8 cellular contexts compared by ENCODE assay signal in the genomic region with DNA sequence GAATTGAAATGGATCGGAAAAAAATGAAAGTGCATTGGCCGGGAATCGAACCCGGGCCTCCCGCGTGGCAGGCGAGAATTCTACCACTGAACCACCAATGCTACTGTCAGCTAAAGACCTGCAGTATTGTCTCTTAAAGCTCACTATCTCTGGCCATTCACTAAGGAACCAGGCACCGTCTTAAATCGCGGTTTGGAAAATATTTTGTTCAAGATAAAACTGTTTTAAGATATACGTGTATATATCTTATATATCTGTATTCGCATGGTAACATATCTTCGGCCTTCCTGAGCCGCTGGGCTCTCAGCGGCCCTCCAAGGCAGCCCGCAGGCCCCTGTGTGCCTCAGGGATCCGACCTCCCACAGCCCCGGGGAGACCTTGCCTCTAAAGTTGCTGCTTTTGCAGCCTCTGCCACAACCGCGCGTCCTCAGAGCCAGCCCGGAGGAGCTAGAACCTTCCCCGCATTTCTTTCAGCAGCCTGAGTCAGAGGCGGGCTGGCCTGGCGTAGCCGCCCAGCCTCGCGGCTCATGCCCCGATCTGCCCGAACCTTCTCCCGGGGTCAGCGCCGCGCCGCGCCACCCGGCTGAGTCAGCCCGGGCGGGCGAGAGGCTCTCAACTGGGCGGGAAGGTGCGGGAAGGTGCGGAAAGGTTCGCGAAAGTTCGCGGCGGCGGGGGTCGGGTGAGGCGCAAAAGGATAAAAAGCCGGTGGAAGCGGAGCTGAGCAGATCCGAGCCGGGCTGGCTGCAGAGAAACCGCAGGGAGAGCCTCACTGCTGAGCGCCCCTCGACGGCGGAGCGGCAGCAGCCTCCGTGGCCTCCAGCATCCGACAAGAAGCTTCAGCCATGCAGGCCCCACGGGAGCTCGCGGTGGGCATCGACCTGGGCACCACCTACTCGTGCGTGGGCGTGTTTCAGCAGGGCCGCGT. TPM values are rescaled to one million over a fixed set of nuclear protein-coding genes. Genes with fewer than 3 reads are reported as not detected.
DNase-seq lines count a peak whose midpoint lies in the region; ATAC-seq, FAIRE-seq and TF ChIP-seq lines count a peak whose summit lies in the region.
"Not testable (repeated sequence)": the region's sequence is repeated elsewhere in the genome, so short reads cannot be mapped to it uniquely, and the experiment has no call there.

A gene (plus strand): TSS at position 724 of the 925 bp plus-strand sequence. CDS start 119 bp downstream, at position 843.

- ATAC-seq in HG02840 (IDR thresholded peaks at IDR 0.05; ENCODE audit: low FRiP score, unreplicated experiment) = peak; percentile 54
- peak; percentile 73 to 85 (median 80) for ATAC-seq in heart left ventricle
- peak; percentile 80 to 88 (median 84) for ATAC-seq in pancreas
- ATAC-seq in thoracic aorta (ENCODE audit: insufficient number of reproducible peaks, low FRiP score, low read depth) = peak; percentile 87

- H3K27ac ChIP-seq in heart left ventricle (peak within 1 kb of the TSS; percentile 32 to 93 (median 69)), pancreas (peak within 1 kb of the TSS; percentile 34 to 91 (median 76)), thoracic aorta (peak within 1 kb of the TSS; percentile 73 to 88)

- TF ChIP-seq CTCF in heart left ventricle (IDR thresholded peaks at IDR 0.05); pancreas (IDR thresholded peaks at IDR 0.05); thoracic aorta (IDR thresholded peaks at IDR 0.05): not testable (repeated sequence)

- H3K4me3 ChIP-seq in GM08714 (ENCODE audit: low read length) (peak within 1 kb of the TSS; percentile 65), heart left ventricle (peak within 1 kb of the TSS; percentile 67 to 89 (median 74)), pancreas (peak within 1 kb of the TSS; percentile 37 to 70 (median 52)), thoracic aorta (peak within 1 kb of the TSS; percentile 82)

- H3K9me3 ChIP-seq in heart left ventricle, pancreas, thoracic aorta: not testable (repeated sequence)

- H3K27me3 ChIP-seq in heart left ventricle; pancreas; thoracic aorta (replicated peaks; ENCODE audit: insufficient read depth): not testable (repeated sequence)

- DNase-seq in NCI-H2029 (lab: John Stamatoyannopoulos, UW) (peak; percentile 29), T-helper 9 cell (peak; percentile 57), amygdala (lab: John Stamatoyannopoulos, UW) (peak in 45 of 56 donors; percentile 15 to 95 (median 63)), heart left ventricle (peak; percentile 51 to 80 (median 54)), pancreas (peak; percentile 49 to 87 (median 76))
- DNase-seq in thoracic aorta (ENCODE audit: low spot score) = not testable (repeated sequence)

- not testable (repeated sequence) for FAIRE-seq in pancreas (lab: Jason Lieb, UNC)

- WGBS in heart left ventricle, 4 donors = 0 to 3% (median 1%) methylated on average over 24 to 63 of the region's 72 CpGs
- 0% methylated on average over 58 to 63 of the region's 72 CpGs for WGBS in pancreas, 2 donors

- not testable (repeated sequence) for H3K36me3 ChIP-seq in heart left ventricle, pancreas, thoracic aorta

- TF ChIP-seq POLR2A in heart left ventricle (IDR thresholded peaks at IDR 0.05) = not testable (repeated sequence)

- not testable (repeated sequence) for H3K4me1 ChIP-seq in heart left ventricle; pancreas; thoracic aorta (ENCODE audit: control insufficient read depth in 1 of 2, low read depth in 2 of 2)

- intact Hi-C loops in heart left ventricle (cut with DNase I) = loop anchor here in 1 of 10 donors (10.0 kb wide), 1 partner anchor 91 kb away; no protein-coding TSS in a partner anchor
- intact Hi-C loops in pancreas (cut with DNase I) = not testable (repeated sequence)

RNA-seq across cellular contexts. Expression of the gene that starts here (rescaled TPM):
- total RNA-seq in heart left ventricle (1 to 10 TPM in 3 of 9 donors, under 1 TPM in 6; 0.27 to 5.9 (median 0.93) TPM), pancreas (1 to 10 TPM in 3 of 6 donors, under 1 TPM in 3; 0.19 to 2.2 (median 0.91) TPM), thoracic aorta (10 to 100 TPM in 1 of 2 donors, 1 to 10 TPM in 1; 7.7 to 11.9 TPM)
- polyA plus RNA-seq in heart left ventricle (1 to 10 TPM in 1 of 2 donors, under 1 TPM in 1; 0.65 to 1.3 TPM), pancreas (1 to 10 TPM; 1.6 to 3.4 TPM)
